ENCODE assay signal across 9 cellular contexts in genomic region chr2:160411167-160411566, GRCh38.
DNase-seq lines count a peak whose midpoint lies in the region; ATAC-seq, FAIRE-seq and TF ChIP-seq lines count a peak whose summit lies in the region.
"Had no signal": no experiment of that assay in that cellular context is flagged by ENCODE, and none has a peak within 500 bp of the region (broad histone marks: within the 10 kb centered on the region; RNA-seq: fewer than 3 reads in every experiment).

No MANE protein-coding gene starts in this region.

- no peak overlapping the region for H3K18ac ChIP-seq in trophoblast cell (ENCODE audit: low read length)

- TF ChIP-seq CTCF in astrocyte (IDR thresholded peaks at IDR 0.05; ENCODE audit: insufficient read depth, low read depth, low read length) (no peak), mesothelial cell of epicardium (IDR thresholded peaks at IDR 0.05; ENCODE audit: unreplicated experiment) (no peak)

- H3K9me3 ChIP-seq in astrocyte (ENCODE audit: insufficient read depth, low read depth, low read length) = no peaks in the 10 kb centered on the region
- no peaks in the 10 kb centered on the region for H3K9me3 ChIP-seq in trophoblast cell (ENCODE audit: insufficient read depth, low read depth, low read length)

- no CpG with 5 or more reads among the region's 1 CpG for WGBS in trophoblast cell (ENCODE audit: extremely low coverage, insufficient coverage, insufficient read length)

- H3K36me3 ChIP-seq in astrocyte (ENCODE audit: insufficient read depth, low read length) (no peaks in the 10 kb centered on the region), trophoblast cell (ENCODE audit: control insufficient read depth in 1 of 2, insufficient read depth in 2 of 2, low read length in 2 of 2) (no peaks in the 10 kb centered on the region)

- H3K4me1 ChIP-seq in astrocyte (ENCODE audit: insufficient read depth, low read length) (peaks cover 26% of the 10 kb centered on the region), trophoblast cell (ENCODE audit: control insufficient read depth in 1 of 2, insufficient read depth in 2 of 2, low read length in 2 of 2) (peaks cover 3 to 4% of the 10 kb centered on the region in 2 experiments)

- peaks cover 68% of the 10 kb centered on the region for H3K4me1 Mint-ChIP-seq in activated T-cell treated with anti-CD3 and anti-CD28 coated beads, Interleukin-2, amount 50 U/mL, for 4 hours (ENCODE audit: low read depth)
- H3K4me1 Mint-ChIP-seq in astrocyte (ENCODE audit: low read depth, unreplicated experiment) = peaks cover 46% of the 10 kb centered on the region
- peaks cover 27% of the 10 kb centered on the region for H3K4me1 Mint-ChIP-seq in mesothelial cell of epicardium

- no peak overlapping the region for H4K8ac ChIP-seq in trophoblast cell (ENCODE audit: low read depth, low read length)

- H4K20me1 ChIP-seq in astrocyte (ENCODE audit: insufficient read depth, low read length) = peaks cover 19% of the 10 kb centered on the region

- DNase-seq in activated T-cell treated with anti-CD3 and anti-CD28 coated beads, Interleukin-2, amount 50 U/mL, for 4 hours = peak; percentile 17
- no peak for DNase-seq in activated T-cell treated with anti-CD3 and anti-CD28 coated beads for 4 hours
- peak; percentile 59 for DNase-seq in NOMO-1 treated with DMSO at 0.1 percent for 48 hours (lab: John Stamatoyannopoulos, UW; ENCODE audit: unreplicated experiment)
- peak; percentile 49 for DNase-seq in astrocyte (ENCODE audit: low read depth)
- DNase-seq in trophoblast cell = no peak
- no peak for DNase-seq in midbrain (lab: John Stamatoyannopoulos, UW)
- no peak for DNase-seq in SHP77 (lab: John Stamatoyannopoulos, UW)
- no peak for DNase-seq in mesothelial cell of epicardium (ENCODE audit: low spot score in 2 of 2, unreplicated experiment in 2 of 2)

- H3K79me1 ChIP-seq in trophoblast cell (ENCODE audit: low read length) = peaks cover 16% of the 10 kb centered on the region

- H3K4me3 Mint-ChIP-seq in activated T-cell treated with anti-CD3 and anti-CD28 coated beads, Interleukin-2, amount 50 U/mL, for 4 hours = peak overlapping the region; percentile 70
- peak overlapping the region; percentile 6 for H3K4me3 Mint-ChIP-seq in astrocyte (ENCODE audit: unreplicated experiment)
- no peak overlapping the region for H3K4me3 Mint-ChIP-seq in mesothelial cell of epicardium

- no peak overlapping the region for H3K23ac ChIP-seq in trophoblast cell (ENCODE audit: low read length)

- H3K36me3 Mint-ChIP-seq in activated T-cell treated with anti-CD3 and anti-CD28 coated beads, Interleukin-2, amount 50 U/mL, for 4 hours (ENCODE audit: insufficient read depth) = no peaks in the 10 kb centered on the region
- no peaks in the 10 kb centered on the region for H3K36me3 Mint-ChIP-seq in astrocyte (ENCODE audit: low read depth, unreplicated experiment)
- no peaks in the 10 kb centered on the region for H3K36me3 Mint-ChIP-seq in mesothelial cell of epicardium

- H3K4me2 ChIP-seq in astrocyte (ENCODE audit: low read length) = peak overlapping the region; percentile 19
- H3K4me2 ChIP-seq in trophoblast cell (ENCODE audit: low read length) = no peak overlapping the region

- peak overlapping the region; percentile 52 for H3K4ac ChIP-seq in trophoblast cell (ENCODE audit: low read depth, low read length)

- peaks cover 65% of the 10 kb centered on the region for H3K79me2 ChIP-seq in astrocyte (ENCODE audit: insufficient read depth, low read length)
- H3K79me2 ChIP-seq in trophoblast cell (ENCODE audit: control insufficient read depth, insufficient read depth, low read length, poor library complexity) = peaks cover 14% of the 10 kb centered on the region

- ATAC-seq in activated T-cell treated with anti-CD3 and anti-CD28 coated beads, Interleukin-2, amount 50 U/mL, for 4 hours = peak; percentile 26 to 27

- no peaks in the 10 kb centered on the region for H3K27me3 Mint-ChIP-seq in activated T-cell treated with anti-CD3 and anti-CD28 coated beads, Interleukin-2, amount 50 U/mL, for 4 hours (ENCODE audit: low read depth)
- H3K27me3 Mint-ChIP-seq in astrocyte (ENCODE audit: low read depth, unreplicated experiment) = no peaks in the 10 kb centered on the region
- H3K27me3 Mint-ChIP-seq in mesothelial cell of epicardium (ENCODE audit: low read depth) = no peaks in the 10 kb centered on the region

- FAIRE-seq in astrocyte (lab: Jason Lieb, UNC) = no peak

- H3K27ac Mint-ChIP-seq in astrocyte (ENCODE audit: unreplicated experiment) (no peak overlapping the region), mesothelial cell of epicardium (no peak overlapping the region)

- no peak overlapping the region for H4K91ac ChIP-seq in trophoblast cell (ENCODE audit: low read depth, low read length)

- H3K9ac ChIP-seq in astrocyte (ENCODE audit: low read length) = no peak overlapping the region
- H3K9ac ChIP-seq in trophoblast cell (ENCODE audit: low read length) = no peak overlapping the region

- H2BK120ac ChIP-seq in trophoblast cell (ENCODE audit: insufficient read depth, low read length, poor library complexity) = no peak overlapping the region

- H3K27ac ChIP-seq in astrocyte (ENCODE audit: low read depth, low read length) (no peak overlapping the region), trophoblast cell (ENCODE audit: low read depth, low read length) (no peak overlapping the region)
- H3K27ac ChIP-seq: SK-N-MC had no signal

- H2BK12ac ChIP-seq in trophoblast cell (ENCODE audit: low read length) = no peak overlapping the region

- no peak overlapping the region for H3K14ac ChIP-seq in trophoblast cell (ENCODE audit: low read length)

- H4K12ac ChIP-seq in trophoblast cell (ENCODE audit: low read depth, low read length) = no peak overlapping the region

- H2AK5ac ChIP-seq in trophoblast cell (ENCODE audit: low read length) = no peak overlapping the region

- H3K4me3 ChIP-seq in astrocyte (ENCODE audit: insufficient read depth, low read depth, low read length) (no peak overlapping the region), trophoblast cell (ENCODE audit: low read depth, low read length) (no peak overlapping the region)
- H3K4me3 ChIP-seq: SK-N-MC had no signal

- H3K9me3 Mint-ChIP-seq in activated T-cell treated with anti-CD3 and anti-CD28 coated beads, Interleukin-2, amount 50 U/mL, for 4 hours = no peaks in the 10 kb centered on the region
- H3K9me3 Mint-ChIP-seq in astrocyte (ENCODE audit: unreplicated experiment) (no peaks in the 10 kb centered on the region), mesothelial cell of epicardium (no peaks in the 10 kb centered on the region)

- no peak overlapping the region for H2BK5ac ChIP-seq in trophoblast cell (ENCODE audit: low read depth, low read length, poor library complexity)

- H2AFZ ChIP-seq in astrocyte (ENCODE audit: low read depth, low read length) = no peak overlapping the region
- H2AFZ ChIP-seq in trophoblast cell (ENCODE audit: insufficient read depth, low read length, poor library complexity) = no peak overlapping the region

- H3K27me3 ChIP-seq in astrocyte (ENCODE audit: insufficient read depth, low read length) (no peaks in the 10 kb centered on the region), trophoblast cell (ENCODE audit: insufficient read depth, low read length) (no peaks in the 10 kb centered on the region)

Comparison
In these comparisons a context has a peak if more than half of its experiments do, and no peak if none do; other contexts are left out.
1. DNase-seq: peak in activated T-cell treated with anti-CD3 and anti-CD28 coated beads, Interleukin-2, amount 50 U/mL, for 4 hours (single experiment), NOMO-1 treated with DMSO at 0.1 percent for 48 hours (single experiment) and astrocyte (single experiment); none in activated T-cell treated with anti-CD3 and anti-CD28 coated beads for 4 hours (single experiment), trophoblast cell (0 of 2), midbrain (single experiment), SHP77 (0 of 2) and mesothelial cell of epicardium (0 of 2).